ENCODE assay signal across 23 cellular contexts in genomic region chr11:16783321-16783801, GRCh38.
"Had no signal": no experiment of that assay in that cellular context is flagged by ENCODE, and none has a peak within 500 bp of the region (broad histone marks: within the 10 kb centered on the region; RNA-seq: fewer than 3 reads in every experiment).

No MANE protein-coding gene starts in this region.

- H3K36me3 Mint-ChIP-seq: activated naive CD4-positive, alpha-beta T cell treated with anti-CD3 and anti-CD28 coated beads, Interleukin-2, amount 10 ng/mL, durations not matched to agents 7 days and 5 days; activated naive CD8-positive, alpha-beta T cell treated with anti-CD3 and anti-CD28 coated beads for 36 hours had no signal

- H3K4me3 ChIP-seq: MG63, Peyer's patch, SJSA1 had no signal

- H3K27ac ChIP-seq: Peyer's patch, RWPE1, SJSA1 had no signal

- H3K9me3 ChIP-seq: MG63, Peyer's patch, SJSA1 had no signal

- H3K4me3 Mint-ChIP-seq: activated CD8-positive, alpha-beta T cell treated with anti-CD3 and anti-CD28 coated beads for 36 hours; activated naive CD4-positive, alpha-beta T cell treated with anti-CD3 and anti-CD28 coated beads, Interleukin-2, amount 10 ng/mL, durations not matched to agents 7 days and 5 days; activated naive CD8-positive, alpha-beta T cell treated with anti-CD3 and anti-CD28 coated beads for 36 hours; activated T-cell treated with anti-CD3 and anti-CD28 coated beads, Interleukin-2, amount 50 U/mL, for 72 hours; T-helper 1 cell treated with Interleukin-12 subunit alpha and Interleukin-12 subunit beta and Interleukin-4 antibody, amounts not matched to agents 30 μg/mL and 1 μg/mL, for 36 hours had no signal

- H3K27me3 ChIP-seq: MG63, Peyer's patch, SJSA1 had no signal

- DNase-seq: activated CD4-positive, alpha-beta T cell treated with anti-CD3 and anti-CD28 coated beads for 4 hours; activated CD8-positive, alpha-beta memory T cell treated with anti-CD3 and anti-CD28 coated beads, Interleukin-2, amount 50 U/mL, for 4 hours; activated CD8-positive, alpha-beta T cell treated with anti-CD3 and anti-CD28 coated beads for 36 hours; activated gamma-delta T cell treated with Interleukin-2 at 50 U/mL for 16 hours; activated naive CD4-positive, alpha-beta T cell treated with anti-CD3 and anti-CD28 coated beads, Interleukin-2, amount 10 ng/mL, durations not matched to agents 7 days and 5 days; activated naive CD8-positive, alpha-beta T cell treated with anti-CD3 and anti-CD28 coated beads for 36 hours; activated T-cell treated with anti-CD3 and anti-CD28 coated beads, Interleukin-2, amount 50 U/mL, for 72 hours; anterior cingulate cortex; MG63; NCI-H1105; NCI-H1436; NCI-H1694 treated with DMSO at 0.1 percent for 48 hours; NCI-H2081; NCI-H510A treated with DMSO at 0.1 percent for 48 hours; NCI-H69; Peyer's patch; Right ventricle myocardium superior had no signal

- H3K36me3 ChIP-seq: MG63, SJSA1 had no signal

- H3K4me1 Mint-ChIP-seq: activated naive CD4-positive, alpha-beta T cell treated with anti-CD3 and anti-CD28 coated beads, Interleukin-2, amount 10 ng/mL, durations not matched to agents 7 days and 5 days had no signal

- ATAC-seq: activated CD4-positive, CD25-positive, alpha-beta regulatory T cell treated with anti-CD3 and anti-CD28 coated beads, Interleukin-2, amount 50 U/mL, for 24 hours; activated CD8-positive, alpha-beta T cell treated with anti-CD3 and anti-CD28 coated beads for 36 hours; activated T-cell treated with anti-CD3 and anti-CD28 coated beads, Interleukin-2, amount 50 U/mL, for 72 hours; SK-N-SH treated with all-trans-retinoic acid at 6 μM for 48 hours had no signal

- H3K27ac Mint-ChIP-seq: activated CD8-positive, alpha-beta T cell treated with anti-CD3 and anti-CD28 coated beads for 36 hours; activated naive CD4-positive, alpha-beta T cell treated with anti-CD3 and anti-CD28 coated beads, Interleukin-2, amount 10 ng/mL, durations not matched to agents 7 days and 5 days; activated naive CD8-positive, alpha-beta T cell treated with anti-CD3 and anti-CD28 coated beads for 36 hours; activated T-cell treated with anti-CD3 and anti-CD28 coated beads, Interleukin-2, amount 50 U/mL, for 72 hours; activated T-helper 2 cell treated with anti-CD3 and anti-CD28 coated beads, Interferon-gamma antibody, Interleukin-2, Interleukin-4, amounts not matched to agents 10 μg/mL and 5 μg/mL and 100 μg/mL, durations not matched to agents 14 hours and 24 hours and 36 hours; T-helper 1 cell treated with Interleukin-12 subunit alpha and Interleukin-12 subunit beta and Interleukin-4 antibody, amounts not matched to agents 30 μg/mL and 1 μg/mL, for 36 hours had no signal

- H3K27me3 Mint-ChIP-seq: activated CD8-positive, alpha-beta T cell treated with anti-CD3 and anti-CD28 coated beads for 36 hours; activated naive CD8-positive, alpha-beta T cell treated with anti-CD3 and anti-CD28 coated beads for 36 hours had no signal

- H3K4me1 ChIP-seq: SJSA1 had no signal

- H3K9me3 Mint-ChIP-seq: activated CD8-positive, alpha-beta T cell treated with anti-CD3 and anti-CD28 coated beads for 36 hours; activated naive CD4-positive, alpha-beta T cell treated with anti-CD3 and anti-CD28 coated beads, Interleukin-2, amount 10 ng/mL, durations not matched to agents 7 days and 5 days; activated naive CD8-positive, alpha-beta T cell treated with anti-CD3 and anti-CD28 coated beads for 36 hours; activated T-cell treated with anti-CD3 and anti-CD28 coated beads, Interleukin-2, amount 50 U/mL, for 72 hours; activated T-helper 2 cell treated with anti-CD3 and anti-CD28 coated beads, Interferon-gamma antibody, Interleukin-2, Interleukin-4, amounts not matched to agents 10 μg/mL and 5 μg/mL and 100 μg/mL, durations not matched to agents 14 hours and 24 hours and 36 hours; T-helper 1 cell treated with Interleukin-12 subunit alpha and Interleukin-12 subunit beta and Interleukin-4 antibody, amounts not matched to agents 30 μg/mL and 1 μg/mL, for 36 hours had no signal
